Comparison of ENCODE assay signal across 11 cellular contexts in genomic region chr5:92868442-92868841, GRCh38.
"Had no signal": no experiment of that assay in that cellular context is flagged by ENCODE, and none has a peak within 500 bp of the region (broad histone marks: within the 10 kb centered on the region; RNA-seq: fewer than 3 reads in every experiment).

No MANE protein-coding gene starts in this region.

- H3K27ac Mint-ChIP-seq: GM23338, H9, HFFc6 had no signal

- H3K4me2 ChIP-seq: GM23338 had no signal

- H3K4me1 ChIP-seq: HAP-1 had no signal

- H3K9me3 ChIP-seq: HAP-1 had no signal

- H3K4me3 ChIP-seq: GM23248, GM23338, HAP-1 had no signal

- H3K36me3 ChIP-seq: HAP-1 had no signal

- H3K4me3 Mint-ChIP-seq: GM23338, H9, HFFc6 had no signal

- DNase-seq: GM23248, GOT3, H7, H9, HCEC 1CT, HFFc6 had no signal

- H3K27ac ChIP-seq: GM23248 had no signal

- FAIRE-seq: H1, H54 had no signal

- ATAC-seq: GM23338, HCT116 had no signal

- H3K9me3 Mint-ChIP-seq: GM23338, HFFc6 had no signal

- H3K4me1 Mint-ChIP-seq: GM23338, H9 had no signal
